Comparison of ENCODE assay signal across 8 cellular contexts in genomic region chr7:44257618-44258422, GRCh38. TPM values are rescaled to one million over a fixed set of nuclear protein-coding genes. Genes with fewer than 3 reads are reported as not detected.
DNase-seq lines count a peak whose midpoint lies in the region; ATAC-seq and TF ChIP-seq lines count a peak whose summit lies in the region.

No MANE protein-coding gene starts in this region.

- 19 to 20% methylated on average over 2 to 10 of the region's 18 CpGs for WGBS in gastroesophageal sphincter (ENCODE audit: low coverage in 1 of 2), 2 donors

- ATAC-seq in GM18867 (IDR thresholded peaks at IDR 0.05; ENCODE audit: unreplicated experiment) = peak; percentile 90
- peak; percentile 82 for ATAC-seq in HG03025 (IDR thresholded peaks at IDR 0.05; ENCODE audit: low FRiP score, unreplicated experiment)
- ATAC-seq in gastroesophageal sphincter = peak; percentile 54

- TF ChIP-seq POLR2A in gastroesophageal sphincter (IDR thresholded peaks at IDR 0.05) = no peak

- H3K36me3 ChIP-seq in gastroesophageal sphincter = no peaks in the 10 kb centered on the region
- H3K36me3 ChIP-seq in HAP-1 (replicated peaks) = no peaks in the 10 kb centered on the region

- in situ Hi-C loops in HAP-1 (cut with MboI; ENCODE audit: low sequenced_read_pairs) = no loop called here

- H3K9me3 ChIP-seq in gastroesophageal sphincter (no peaks in the 10 kb centered on the region), HAP-1 (no peaks in the 10 kb centered on the region)

- TF ChIP-seq CTCF in gastroesophageal sphincter (IDR thresholded peaks at IDR 0.05) = peak in 1 of 4 experiments; percentile 28

- H3K27ac ChIP-seq in gastroesophageal sphincter = peak overlapping the region in 3 of 4 donors; percentile 76 to 81 (median 80)

- DNase-seq in RPMI7951 (ENCODE audit: low read depth) (peak; percentile 100), activated gamma-delta T cell (lab: John Stamatoyannopoulos, UW) (peak; percentile 36), pulmonary artery endothelial cell (ENCODE audit: low read depth, low spot score) (peak; percentile 77), ureter (ENCODE audit: low spot score) (peak; percentile 61), HAP-1 (ENCODE audit: low spot score in 2 of 2) (no peak)

- H3K4me3 ChIP-seq in gastroesophageal sphincter (no peak overlapping the region), HAP-1 (no peak overlapping the region)

- TF ChIP-seq EP300 in gastroesophageal sphincter (IDR thresholded peaks at IDR 0.05) = no peak

- no peaks in the 10 kb centered on the region for H3K27me3 ChIP-seq in gastroesophageal sphincter
- H3K27me3 ChIP-seq in HAP-1 (ENCODE audit: low read depth) = no peaks in the 10 kb centered on the region; the same call in 1 of the 2 replicates

- H3K4me1 ChIP-seq in gastroesophageal sphincter (peaks cover 10 to 50% (median 32%) of the 10 kb centered on the region in 3 donors), HAP-1 (no peaks in the 10 kb centered on the region)

RNA-seq across cellular contexts. Expression of gene YKT6, which starts 57.0 kb away (rescaled TPM):
- total RNA-seq in RPMI7951 (2014; rRNA removed; shearing (Covaris generic)) = 118 and 143 TPM in 2 replicates
- 10 to 100 TPM; 50.2 to 79.2 (median 64.1) TPM for total RNA-seq in gastroesophageal sphincter
- total RNA-seq in pulmonary artery endothelial cell = 126 and 145 TPM in 2 replicates
- total RNA-seq in ureter = 64.2 TPM

Comparison
In these comparisons a context has a peak if more than half of its experiments do, and no peak if none do; other contexts are left out.
1. DNase-seq: peak in RPMI7951 (single experiment), activated gamma-delta T cell (single experiment), pulmonary artery endothelial cell (single experiment) and ureter (single experiment); none in HAP-1 (0 of 2).
2. Peak in every context shown above with its lines, with median percentiles within 50 percentile points of each other: ATAC-seq.